1 cellular context compared by ENCODE assay signal in genomic region chr1:117928881-117929339, GRCh38.
TF ChIP-seq lines count a peak whose summit lies in the region.

No MANE protein-coding gene starts in this region.

TF ChIP-seq in HepG2, 621 proteins besides CTCF, POLR2A, EP300 and RAD21 (continued from another document and continues in another):
- TF ChIP-seq STAT6 (CRISPR knock-in tag; IDR thresholded peaks at IDR 0.05; ENCODE audit: borderline replicate concordance) = no peak
- no peak for TF ChIP-seq SP5 (CRISPR knock-in tag; IDR thresholded peaks at IDR 0.05; ENCODE audit: borderline replicate concordance, low read depth)
- TF ChIP-seq MZF1 (CRISPR knock-in tag; IDR thresholded peaks at IDR 0.05; ENCODE audit: borderline replicate concordance) = no peak
- no peak for TF ChIP-seq FOSL2 (CRISPR knock-in tag; IDR thresholded peaks at IDR 0.05)
- no peak for TF ChIP-seq ZNF720 (CRISPR knock-in tag; IDR thresholded peaks at IDR 0.05)
- no peak for TF ChIP-seq ZKSCAN1 (IDR thresholded peaks at IDR 0.05; ENCODE audit: low read length)
- TF ChIP-seq IRF1 (CRISPR knock-in tag; IDR thresholded peaks at IDR 0.05; ENCODE audit: low read depth) = no peak
- no peak for TF ChIP-seq GPBP1L1 (CRISPR knock-in tag; IDR thresholded peaks at IDR 0.05)
- no peak for TF ChIP-seq ZBTB40 (IDR thresholded peaks at IDR 0.05)
- TF ChIP-seq ZBTB40 (CRISPR knock-in tag; IDR thresholded peaks at IDR 0.05) = peak; percentile 50; the same call in 1 of the 2 replicates
- no peak for TF ChIP-seq CREB3 (CRISPR knock-in tag; IDR thresholded peaks at IDR 0.05)
- no peak for TF ChIP-seq ZNF232 (CRISPR knock-in tag; IDR thresholded peaks at IDR 0.05; ENCODE audit: borderline replicate concordance)
- TF ChIP-seq ZNF713 (CRISPR knock-in tag; IDR thresholded peaks at IDR 0.05) = no peak
- TF ChIP-seq POLR2AphosphoS2 (IDR thresholded peaks at IDR 0.05; ENCODE audit: low read depth, low read length) = no peak
- no peak for TF ChIP-seq ZNF570 (CRISPR knock-in tag; IDR thresholded peaks at IDR 0.05; ENCODE audit: borderline replicate concordance)
- no peak for TF ChIP-seq ZNF775 (CRISPR knock-in tag; IDR thresholded peaks at IDR 0.05; ENCODE audit: borderline replicate concordance)
- TF ChIP-seq TBX3 (IDR thresholded peaks at IDR 0.05; ENCODE audit: borderline replicate concordance) = no peak
- no peak for TF ChIP-seq TFDP1 (CRISPR knock-in tag; IDR thresholded peaks at IDR 0.05; ENCODE audit: borderline replicate concordance)
- TF ChIP-seq SKIL (CRISPR knock-in tag; IDR thresholded peaks at IDR 0.05; ENCODE audit: borderline replicate concordance) = no peak
- no peak for TF ChIP-seq ZNF746 (CRISPR knock-in tag; IDR thresholded peaks at IDR 0.05)
- TF ChIP-seq NFIB (CRISPR knock-in tag; IDR thresholded peaks at IDR 0.05; ENCODE audit: borderline replicate concordance) = no peak
- TF ChIP-seq TAF1 (CRISPR knock-in tag; IDR thresholded peaks at IDR 0.05) = no peak
- TF ChIP-seq POGZ (CRISPR knock-in tag; IDR thresholded peaks at IDR 0.05) = 0 out of 2 replicates have a peak, but pooled peaks have one; percentile 31
- no peak for TF ChIP-seq RXRA (CRISPR knock-in tag; IDR thresholded peaks at IDR 0.05)
- TF ChIP-seq ASH2L (IDR thresholded peaks at IDR 0.05; ENCODE audit: insufficient read length, low read depth, low read length) = peak; percentile 16
- no peak for TF ChIP-seq SIX1 (CRISPR knock-in tag; IDR thresholded peaks at IDR 0.05; ENCODE audit: borderline replicate concordance)
- TF ChIP-seq PLSCR1 (CRISPR knock-in tag; IDR thresholded peaks at IDR 0.05; ENCODE audit: borderline replicate concordance) = no peak
- TF ChIP-seq ZNF724P (CRISPR knock-in tag; IDR thresholded peaks at IDR 0.05; ENCODE audit: borderline replicate concordance) = no peak
- no peak for TF ChIP-seq ZNF7 (CRISPR knock-in tag; IDR thresholded peaks at IDR 0.05)
- TF ChIP-seq ZNF512 (CRISPR knock-in tag; IDR thresholded peaks at IDR 0.05) = no peak
- no peak for TF ChIP-seq ZNF547 (CRISPR knock-in tag; IDR thresholded peaks at IDR 0.05)
- 0 out of 2 replicates have a peak, but pooled peaks have one; percentile 31 for TF ChIP-seq SMAD9 (CRISPR knock-in tag; IDR thresholded peaks at IDR 0.05)
- TF ChIP-seq HNRNPUL1 (IDR thresholded peaks at IDR 0.05; ENCODE audit: low read depth, low read length) = no peak
- no peak for TF ChIP-seq ADNP (CRISPR knock-in tag; IDR thresholded peaks at IDR 0.05)
- TF ChIP-seq ZNF607 (CRISPR knock-in tag; IDR thresholded peaks at IDR 0.05; ENCODE audit: borderline replicate concordance) = no peak
- peak; percentile 50; the same call in 1 of the 2 replicates for TF ChIP-seq ZNF772 (CRISPR knock-in tag; IDR thresholded peaks at IDR 0.05)
- TF ChIP-seq ZNF530 (CRISPR knock-in tag; IDR thresholded peaks at IDR 0.05; ENCODE audit: low read depth) = no peak
- TF ChIP-seq SAFB2 (CRISPR knock-in tag; IDR thresholded peaks at IDR 0.05; ENCODE audit: borderline replicate concordance, low read depth) = no peak; the same call in 1 of the 2 replicates
- TF ChIP-seq ZNF263 (CRISPR knock-in tag; IDR thresholded peaks at IDR 0.05) = peak; percentile 73
- TF ChIP-seq SMARCE1 (IDR thresholded peaks at IDR 0.05; ENCODE audit: borderline replicate concordance) = no peak
- no peak for TF ChIP-seq MTA3 (CRISPR knock-in tag; IDR thresholded peaks at IDR 0.05)
- TF ChIP-seq SETDB1 (CRISPR knock-in tag; IDR thresholded peaks at IDR 0.05; ENCODE audit: borderline replicate concordance) = no peak
- TF ChIP-seq ZBTB21 (CRISPR knock-in tag; IDR thresholded peaks at IDR 0.05) = no peak
- no peak for TF ChIP-seq MLLT10 (CRISPR knock-in tag; IDR thresholded peaks at IDR 0.05)
